27 cellular contexts compared by ENCODE assay signal in the genomic region with DNA sequence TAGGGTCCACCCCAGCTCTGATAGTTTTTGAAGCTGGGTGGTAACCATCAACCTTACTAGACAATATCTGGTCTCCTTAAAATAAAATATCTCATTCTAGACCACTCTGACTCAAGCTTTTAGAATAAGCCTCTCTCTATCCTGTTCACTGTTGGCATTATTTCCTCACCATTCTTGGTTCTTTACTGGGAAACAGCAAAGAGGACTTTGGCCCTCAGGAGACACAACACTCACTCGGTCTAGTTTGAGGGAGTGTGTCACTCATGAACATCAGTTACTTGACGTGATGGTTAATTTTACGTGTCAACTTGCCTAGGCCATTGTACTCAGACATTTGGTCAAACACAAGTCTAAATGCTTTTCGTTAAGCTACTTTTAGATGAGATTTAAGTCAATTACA.
DNase-seq lines count a peak whose midpoint lies in the region; ATAC-seq, FAIRE-seq and TF ChIP-seq lines count a peak whose summit lies in the region.
"Had no signal": no experiment of that assay in that cellular context is flagged by ENCODE, and none has a peak within 500 bp of the region (broad histone marks: within the 10 kb centered on the region; RNA-seq: fewer than 3 reads in every experiment).

No MANE protein-coding gene starts in this region.

- H3K4me2 ChIP-seq in PC-9: no peak overlapping the region
- H3K4me2 ChIP-seq: A549; BLaER1 treated with 17β-estradiol and CSF1 and Interleukin-3, amounts not matched to agents 10 nM and 100 nM had no signal

- ATAC-seq in left lobe of liver: peak; percentile 56
- no peak for ATAC-seq in GM21717 (IDR thresholded peaks at IDR 0.05; ENCODE audit: unreplicated experiment)
- ATAC-seq: A549, HCT116, Panc1 had no signal

- POLR2A ChIA-PET in PC-9 (lab: Charles Lee; ENCODE audit: unreplicated experiment): no interaction called here

- no peak overlapping the region for H3K4me3 Mint-ChIP-seq in osteocyte (ENCODE audit: unreplicated experiment)

- H3K27ac Mint-ChIP-seq in osteocyte (ENCODE audit: unreplicated experiment): peak overlapping the region; percentile 6

- H3K79me2 ChIP-seq in PC-9 (ENCODE audit: low read depth): no peaks in the 10 kb centered on the region

- H3K27me3 ChIP-seq in PC-9 (ENCODE audit: insufficient read depth, low read depth): no peaks in the 10 kb centered on the region
- H3K27me3 ChIP-seq: BLaER1 treated with 17β-estradiol and CSF1 and Interleukin-3, amounts not matched to agents 10 nM and 100 nM had no signal

- no peaks in the 10 kb centered on the region for H3K9me2 ChIP-seq in PC-9 (ENCODE audit: insufficient read depth)

- H4K20me1 ChIP-seq in PC-9 (ENCODE audit: insufficient read depth): no peaks in the 10 kb centered on the region
- H4K20me1 ChIP-seq: BLaER1 treated with 17β-estradiol and CSF1 and Interleukin-3, amounts not matched to agents 10 nM and 100 nM had no signal

- H3K27me3 Mint-ChIP-seq in osteocyte (ENCODE audit: unreplicated experiment): no peaks in the 10 kb centered on the region
- H3K27me3 Mint-ChIP-seq: CD4-positive, alpha-beta memory T cell had no signal

- CTCF ChIA-PET in PC-9 (lab: Charles Lee): no interaction called here

- TF ChIP-seq POLR2A in GM12891 (IDR thresholded peaks at IDR 0.05; ENCODE audit: low read depth, low read length): no peak

- no peak overlapping the region for H3K27ac ChIP-seq in PC-9
- H3K27ac ChIP-seq: A549; BLaER1 treated with 17β-estradiol and CSF1 and Interleukin-3, amounts not matched to agents 10 nM and 100 nM; RWPE1; SK-N-MC had no signal

- peaks cover 5% of the 10 kb centered on the region for H3K36me3 Mint-ChIP-seq in osteocyte (ENCODE audit: unreplicated experiment)

- H3K9me3 ChIP-seq in PC-9 (ENCODE audit: insufficient read depth, low read depth): no peaks in the 10 kb centered on the region
- H3K9me3 ChIP-seq: A549; BLaER1 treated with 17β-estradiol and CSF1 and Interleukin-3, amounts not matched to agents 10 nM and 100 nM had no signal

- peak; percentile 33 for FAIRE-seq in GM12891 (lab: Jason Lieb, UNC)
- FAIRE-seq: A549, GM12892 had no signal

- H3F3A ChIP-seq in PC-9 (ENCODE audit: insufficient read depth, low read depth): no peaks in the 10 kb centered on the region

- H2AFZ ChIP-seq in PC-9: peak overlapping the region; percentile 28; the same call in 1 of the 2 replicates

- no peaks in the 10 kb centered on the region for H3K36me3 ChIP-seq in PC-9 (ENCODE audit: low read depth)
- H3K36me3 ChIP-seq: BLaER1 treated with 17β-estradiol and CSF1 and Interleukin-3, amounts not matched to agents 10 nM and 100 nM had no signal

- BruUV-seq in PC-9 (replicated peaks; lab: Mats Ljungman, UMichigan): no TSS peak

- TF ChIP-seq CTCF in PC-9 (conservative IDR thresholded peaks at IDR 0.05) (no peak), osteocyte (IDR thresholded peaks at IDR 0.05) (no peak)

- intact Hi-C loops in PC-9 (cut with micrococcal nuclease; ENCODE audit: unreplicated experiment): no loop called here

- H3K4me1 ChIP-seq in PC-9 (replicated peaks; ENCODE audit: insufficient read depth): no peaks in the 10 kb centered on the region
- H3K4me1 ChIP-seq: BLaER1 treated with 17β-estradiol and CSF1 and Interleukin-3, amounts not matched to agents 10 nM and 100 nM had no signal

- peaks cover 23% of the 10 kb centered on the region for H3K4me1 Mint-ChIP-seq in osteocyte (ENCODE audit: unreplicated experiment)

- H3K4me3 ChIP-seq in PC-9: no peak overlapping the region
- H3K4me3 ChIP-seq: A549; BLaER1 treated with 17β-estradiol and CSF1 and Interleukin-3, amounts not matched to agents 10 nM and 100 nM; SK-N-MC had no signal

- no peaks in the 10 kb centered on the region for H3K9me3 Mint-ChIP-seq in osteocyte (ENCODE audit: unreplicated experiment)

- no peak for DNase-seq in GM12891 (ENCODE audit: insufficient read length, low spot score)
- no peak for DNase-seq in PC-9
- no peak for DNase-seq in left lobe of liver (ENCODE audit: low spot score)
- DNase-seq in osteocyte (ENCODE audit: extremely low spot score, unreplicated experiment): no peak
- no peak for DNase-seq in NCI-H2107 (lab: John Stamatoyannopoulos, UW)
- no peak for DNase-seq in mucosa of gallbladder (ENCODE audit: low spot score)
- DNase-seq: AML-193; CD4-positive, alpha-beta memory T cell; COR-L47; DMS79; GF-D8; Kasumi-1; MV-4-11; NCI-H1105; NCI-H1436 treated with DMSO at 0.1 percent for 48 hours; NCI-H187 treated with DMSO at 0.1 percent for 48 hours; NCI-H446; NCI-H524 treated with DMSO at 0.1 percent for 48 hours; SHP77 treated with DMSO at 0.1 percent for 48 hours had no signal

TF ChIP-seq in GM12891, 5 proteins besides CTCF, POLR2A, EP300 and RAD21:
- no peak for TF ChIP-seq TAF1 (IDR thresholded peaks at IDR 0.05; ENCODE audit: low read depth, low read length)
- no peak for TF ChIP-seq SPI1 (IDR thresholded peaks at IDR 0.05; ENCODE audit: low read depth, low read length)
- no peak for TF ChIP-seq POU2F2 (IDR thresholded peaks at IDR 0.05; ENCODE audit: low read depth, low read length)
- TF ChIP-seq PAX5 (IDR thresholded peaks at IDR 0.05; ENCODE audit: insufficient read depth, low read length, severe bottlenecking): no peak
- no peak for TF ChIP-seq POLR2AphosphoS5 (IDR thresholded peaks at IDR 0.05; ENCODE audit: low read depth, low read length)
